14 cellular contexts compared by ENCODE assay signal in genomic region chr7:11170863-11171568, GRCh38.
DNase-seq lines count a peak whose midpoint lies in the region; ATAC-seq and TF ChIP-seq lines count a peak whose summit lies in the region.
"Had no signal": no experiment of that assay in that cellular context is flagged by ENCODE, and none has a peak within 500 bp of the region (broad histone marks: within the 10 kb centered on the region; RNA-seq: fewer than 3 reads in every experiment).

No MANE protein-coding gene starts in this region.

- H3K4me1 Mint-ChIP-seq in naive thymus-derived CD4-positive, alpha-beta T cell: no peaks in the 10 kb centered on the region

- TF ChIP-seq CTCF in left ventricle myocardium inferior (IDR thresholded peaks at IDR 0.05; ENCODE audit: borderline replicate concordance) (no peak), dorsolateral prefrontal cortex (IDR thresholded peaks at IDR 0.05 in 54 of 56, conservative IDR thresholded peaks at IDR 0.05 in 2 of 56; ENCODE audit: low read depth in 1 of 56, partially characterized antibody in 56 of 56) (no peak), upper lobe of right lung (IDR thresholded peaks at IDR 0.05) (no peak)

- H3K4me1 ChIP-seq in left ventricle myocardium inferior: peaks cover 10% of the 10 kb centered on the region
- peaks cover 7% of the 10 kb centered on the region for H3K4me1 ChIP-seq in upper lobe of right lung
- no peaks in the 10 kb centered on the region for H3K4me1 ChIP-seq in naive thymus-derived CD4-positive, alpha-beta T cell (ENCODE audit: control insufficient read depth in 2 of 2, insufficient read depth in 2 of 2, low read length in 2 of 2)
- H3K4me1 ChIP-seq: adrenal gland had no signal

- H3K9me3 Mint-ChIP-seq in naive thymus-derived CD4-positive, alpha-beta T cell: no peaks in the 10 kb centered on the region
- H3K9me3 Mint-ChIP-seq: activated CD4-positive, alpha-beta memory T cell treated with anti-CD3 and anti-CD28 coated beads, Interleukin-2, amount 10 ng/mL, durations not matched to agents 7 days and 5 days; HFFc6 had no signal

- no peak overlapping the region for H3K4me3 Mint-ChIP-seq in naive thymus-derived CD4-positive, alpha-beta T cell
- H3K4me3 Mint-ChIP-seq: activated CD4-positive, alpha-beta memory T cell treated with anti-CD3 and anti-CD28 coated beads, Interleukin-2, amount 10 ng/mL, durations not matched to agents 7 days and 5 days; HFFc6 had no signal

- intact Hi-C loops in left ventricle myocardium superior (cut with micrococcal nuclease) (no loop called here), left ventricle myocardium inferior (cut with micrococcal nuclease) (no loop called here), dorsolateral prefrontal cortex (cut with DNase I) (no loop called here), upper lobe of right lung (cut with DNase I) (no loop called here)
- intact Hi-C loops in naive thymus-derived CD4-positive, alpha-beta T cell (cut with micrococcal nuclease): no loop called here

- no peak overlapping the region for H3K27ac ChIP-seq in left ventricle myocardium inferior (replicated peaks)
- H3K27ac ChIP-seq in dorsolateral prefrontal cortex: peak overlapping the region in 41 of 59 donors; percentile 1 to 76 (median 46)
- H3K27ac ChIP-seq in upper lobe of right lung: no peak overlapping the region
- no peak overlapping the region for H3K27ac ChIP-seq in naive thymus-derived CD4-positive, alpha-beta T cell (ENCODE audit: low read depth, low read length)
- H3K27ac ChIP-seq: adrenal gland had no signal

- CTCF ChIA-PET in naive thymus-derived CD4-positive, alpha-beta T cell (lab: Charles Lee): interaction anchor here (0.7 kb wide), 1 partner anchor 1565 kb away, joined by 3 read pairs; no protein-coding TSS in a partner anchor

- DNase-seq in left ventricle myocardium superior: no peak
- DNase-seq in left ventricle myocardium inferior: no peak
- DNase-seq in NCI-H524 treated with DMSO at 0.1 percent for 48 hours (lab: John Stamatoyannopoulos, UW): peak; percentile 3
- DNase-seq in dorsolateral prefrontal cortex: no peak
- no peak for DNase-seq in upper lobe of right lung
- no peak for DNase-seq in naive thymus-derived CD4-positive, alpha-beta T cell
- DNase-seq: activated CD4-positive, alpha-beta memory T cell treated with anti-CD3 and anti-CD28 coated beads, Interleukin-2, amount 10 ng/mL, durations not matched to agents 7 days and 5 days; adrenal gland; central memory CD4-positive, alpha-beta T cell; effector CD4-positive, alpha-beta T cell; HFFc6; NCI-H146 had no signal

- ATAC-seq in left ventricle myocardium superior (peak; percentile 45), upper lobe of right lung (peak; percentile 38), esophagus mucosa (no peak), HG02981 (IDR thresholded peaks at IDR 0.05; ENCODE audit: unreplicated experiment) (no peak)
- no peak for ATAC-seq in naive thymus-derived CD4-positive, alpha-beta T cell

- peaks cover 0 to 3% (median 0%) of the 10 kb centered on the region in 5 donors for H3K36me3 Mint-ChIP-seq in naive thymus-derived CD4-positive, alpha-beta T cell

- H3K4me3 ChIP-seq in left ventricle myocardium inferior (no peak overlapping the region), dorsolateral prefrontal cortex (no peak overlapping the region), upper lobe of right lung (no peak overlapping the region)
- H3K4me3 ChIP-seq in naive thymus-derived CD4-positive, alpha-beta T cell (ENCODE audit: low read length): no peak overlapping the region
- H3K4me3 ChIP-seq: adrenal gland had no signal

- POLR2A ChIA-PET in naive thymus-derived CD4-positive, alpha-beta T cell (lab: Charles Lee): no interaction called here

- H3K36me3 ChIP-seq in left ventricle myocardium inferior (no peaks in the 10 kb centered on the region), upper lobe of right lung (no peaks in the 10 kb centered on the region)
- H3K36me3 ChIP-seq in naive thymus-derived CD4-positive, alpha-beta T cell (ENCODE audit: control insufficient read depth in 2 of 3, insufficient read depth in 3 of 3, low read length in 3 of 3): no peaks in the 10 kb centered on the region
- H3K36me3 ChIP-seq: adrenal gland had no signal

- no peaks in the 10 kb centered on the region for H3K27me3 Mint-ChIP-seq in naive thymus-derived CD4-positive, alpha-beta T cell
- H3K27me3 Mint-ChIP-seq: activated CD4-positive, alpha-beta memory T cell treated with anti-CD3 and anti-CD28 coated beads, Interleukin-2, amount 10 ng/mL, durations not matched to agents 7 days and 5 days had no signal

- H3K27me3 ChIP-seq in left ventricle myocardium inferior (ENCODE audit: low read depth) (no peaks in the 10 kb centered on the region), dorsolateral prefrontal cortex (no peaks in the 10 kb centered on the region), upper lobe of right lung (no peaks in the 10 kb centered on the region)
- no peaks in the 10 kb centered on the region for H3K27me3 ChIP-seq in naive thymus-derived CD4-positive, alpha-beta T cell (ENCODE audit: control insufficient read depth in 2 of 2, insufficient read depth in 2 of 2, low read length in 2 of 2)
- H3K27me3 ChIP-seq: adrenal gland had no signal

- H3K9me3 ChIP-seq in left ventricle myocardium inferior (replicated peaks) (no peaks in the 10 kb centered on the region), upper lobe of right lung (no peaks in the 10 kb centered on the region)
- H3K9me3 ChIP-seq in naive thymus-derived CD4-positive, alpha-beta T cell (ENCODE audit: control insufficient read depth in 2 of 3, low read length in 3 of 3): no peaks in the 10 kb centered on the region
- H3K9me3 ChIP-seq: adrenal gland had no signal

- H3K27ac Mint-ChIP-seq in naive thymus-derived CD4-positive, alpha-beta T cell: no peak overlapping the region
- H3K27ac Mint-ChIP-seq: activated CD4-positive, alpha-beta memory T cell treated with anti-CD3 and anti-CD28 coated beads, Interleukin-2, amount 10 ng/mL, durations not matched to agents 7 days and 5 days; HFFc6 had no signal

Comparison
In these comparisons a context has a peak if more than half of its experiments do, and no peak if none do; other contexts are left out.
1. ATAC-seq: peak in left ventricle myocardium superior (single experiment) and upper lobe of right lung (single experiment); none in esophagus mucosa (single experiment), HG02981 (single experiment) and naive thymus-derived CD4-positive, alpha-beta T cell (single experiment).
2. H3K27ac ChIP-seq: peak in dorsolateral prefrontal cortex (41 of 59); none in left ventricle myocardium inferior (single experiment), upper lobe of right lung (single experiment) and naive thymus-derived CD4-positive, alpha-beta T cell (single experiment).